ENCODE assay signal across 26 cellular contexts in genomic region chr14:35779368-35779767, GRCh38.
"Had no signal": no experiment of that assay in that cellular context is flagged by ENCODE, and none has a peak within 500 bp of the region (broad histone marks: within the 10 kb centered on the region; RNA-seq: fewer than 3 reads in every experiment).

No MANE protein-coding gene starts in this region.

- DNase-seq: colonic mucosa; cortex of kidney; dermis blood vessel endothelial cell; dorsolateral prefrontal cortex; effector CD4-positive, alpha-beta T cell; effector CD8-positive, alpha-beta T cell; effector memory CD4-positive, alpha-beta T cell; effector memory CD8-positive, alpha-beta T cell; endodermal cell; erythroblast; esophagus squamous epithelium; foreskin fibroblast; foreskin keratinocyte; foreskin melanocyte; gastrocnemius medialis; glutamatergic neuron; head of caudate nucleus; heart left ventricle; heart right ventricle had no signal

- ATAC-seq: effector memory CD8-positive, alpha-beta T cell; esophagus mucosa; foreskin keratinocyte; gastrocnemius medialis; gastroesophageal sphincter; heart left ventricle; heart right ventricle had no signal

- H3K4me1 Mint-ChIP-seq: endodermal cell had no signal

- FAIRE-seq: colon, endometrium, endothelial cell of umbilical vein, frontal cortex had no signal

- H3K27ac Mint-ChIP-seq: dendritic cell treated with granulocyte-macrophage colony-stimulating factor and Interleukin-4, amounts not matched to agents 40 ng/mL and 50 ng/mL, for 4 days; effector memory CD8-positive, alpha-beta T cell; endodermal cell had no signal

- H3K4me3 Mint-ChIP-seq: dendritic cell treated with granulocyte-macrophage colony-stimulating factor and Interleukin-4, amounts not matched to agents 40 ng/mL and 50 ng/mL, for 4 days; effector memory CD8-positive, alpha-beta T cell; endodermal cell had no signal

- H3K27me3 Mint-ChIP-seq: dendritic cell treated with granulocyte-macrophage colony-stimulating factor and Interleukin-4, amounts not matched to agents 40 ng/mL and 50 ng/mL, for 4 days; effector memory CD8-positive, alpha-beta T cell had no signal
